8 cellular contexts compared by ENCODE assay signal in genomic region chr17:81393684-81394376, GRCh38. TPM values are rescaled to one million over a fixed set of nuclear protein-coding genes. Genes with fewer than 3 reads are reported as not detected.
DNase-seq lines count a peak whose midpoint lies in the region; ATAC-seq, FAIRE-seq and TF ChIP-seq lines count a peak whose summit lies in the region.

No MANE protein-coding gene starts in this region.

- H3K4me2 ChIP-seq in parathyroid adenoma (ENCODE audit: low read length), result peak overlapping the region; percentile 81

- H3K79me2 ChIP-seq in parathyroid adenoma, result peaks cover 8% of the 10 kb centered on the region

- no peak overlapping the region for H3K9ac ChIP-seq in parathyroid adenoma

- DNase-seq in EH (ENCODE audit: low read depth) (peak; percentile 100), LHCN-M2 (ENCODE audit: low read depth) (peak; percentile 100), RCC 7860 (ENCODE audit: low spot score) (peak; percentile 99), ascending aorta (ENCODE audit: low spot score in 2 of 2) (peak; percentile 99 to 100), right atrium auricular region (ENCODE audit: low spot score) (peak; percentile 100), uterus (peak; percentile 100)

- H3K27me3 ChIP-seq in ascending aorta, result no peaks in the 10 kb centered on the region
- H3K27me3 ChIP-seq in right atrium auricular region, result no peaks in the 10 kb centered on the region
- no peaks in the 10 kb centered on the region for H3K27me3 ChIP-seq in parathyroid adenoma (ENCODE audit: control insufficient read depth, insufficient read depth, low read length)
- no peaks in the 10 kb centered on the region for H3K27me3 ChIP-seq in uterus

- TF ChIP-seq POLR2A in uterus (IDR thresholded peaks at IDR 0.05), result peak; percentile 76 to 82

- H3K36me3 ChIP-seq in ascending aorta (no peaks in the 10 kb centered on the region), right atrium auricular region (no peaks in the 10 kb centered on the region), parathyroid adenoma (ENCODE audit: control insufficient read depth, insufficient read depth, low read length) (no peaks in the 10 kb centered on the region), uterus (no peaks in the 10 kb centered on the region)

- peak in 1 of 3 experiments; percentile 26 for TF ChIP-seq CTCF in ascending aorta (IDR thresholded peaks at IDR 0.05)
- TF ChIP-seq CTCF in right atrium auricular region (IDR thresholded peaks at IDR 0.05), result no peak
- no peak for TF ChIP-seq CTCF in parathyroid adenoma (IDR thresholded peaks at IDR 0.05)
- peak in 3 of 4 experiments; percentile 16 to 40 (median 28) for TF ChIP-seq CTCF in uterus (IDR thresholded peaks at IDR 0.05)

- H3K27ac ChIP-seq in ascending aorta (peak overlapping the region; percentile 93 to 97), right atrium auricular region (peak overlapping the region; percentile 97 to 98), parathyroid adenoma (peak overlapping the region; percentile 93), uterus (peak overlapping the region; percentile 97 to 99)

- intact Hi-C loops in ascending aorta (cut with DNase I), result loop anchor here (1.0 to 2.0 kb wide), 5 partner anchors 33 to 119 kb away; partner anchors contain the start of gene SLC38A10
- intact Hi-C loops in uterus (cut with DNase I; ENCODE audit: low total_unique reads), result no loop called here

- peaks cover 14 to 27% of the 10 kb centered on the region in 2 donors for H3K4me1 ChIP-seq in ascending aorta
- peaks cover 0 to 58% of the 10 kb centered on the region in 2 donors for H3K4me1 ChIP-seq in right atrium auricular region
- H3K4me1 ChIP-seq in parathyroid adenoma, result peaks cover 18% of the 10 kb centered on the region
- H3K4me1 ChIP-seq in uterus, result peaks cover 0 to 13% of the 10 kb centered on the region in 2 donors

- H3K4me3 ChIP-seq in ascending aorta (peak overlapping the region; percentile 85 to 93), right atrium auricular region (peak overlapping the region; percentile 77 to 82), parathyroid adenoma (ENCODE audit: low read depth, low read length) (peak overlapping the region; percentile 81), uterus (peak overlapping the region; percentile 63 to 87)

- H2AFZ ChIP-seq in parathyroid adenoma, result peak overlapping the region; percentile 57

- H3K9me3 ChIP-seq in ascending aorta, result no peaks in the 10 kb centered on the region
- H3K9me3 ChIP-seq in right atrium auricular region, result no peaks in the 10 kb centered on the region
- H3K9me3 ChIP-seq in parathyroid adenoma (ENCODE audit: control insufficient read depth, low read length), result no peaks in the 10 kb centered on the region
- H3K9me3 ChIP-seq in uterus, result no peaks in the 10 kb centered on the region

- FAIRE-seq in RCC 7860 (lab: Jason Lieb, UNC), result peak; percentile 90

- ATAC-seq in GM21515 (IDR thresholded peaks at IDR 0.05; ENCODE audit: unreplicated experiment), result no peak

RNA-seq across cellular contexts. Expression of gene BAHCC1, which starts 1.4 kb away (rescaled TPM):
- total RNA-seq in LHCN-M2 (2014; rRNA removed) (4.9 and 6.6 TPM in 2 replicates), ascending aorta (29.1 TPM), right atrium auricular region (10 to 100 TPM in 1 of 2 donors, 1 to 10 TPM in 1; 5.8 to 12.7 TPM), uterus (10 to 100 TPM in 2 of 4 donors, 1 to 10 TPM in 2; 1.5 to 34.1 (median 8.5) TPM)
- polyA plus RNA-seq in LHCN-M2 (2012), result 3.6 TPM

Comparison
In these comparisons a context has a peak if more than half of its experiments do, and no peak if none do; other contexts are left out.
1. CTCF ChIP-seq: peak in uterus (3 of 4); none in right atrium auricular region (0 of 2) and parathyroid adenoma (single experiment).
2. Peak in every context shown above with its lines, with median percentiles within 50 percentile points of each other: DNase-seq, H3K27ac ChIP-seq and H3K4me3 ChIP-seq.